In the genomic region with DNA sequence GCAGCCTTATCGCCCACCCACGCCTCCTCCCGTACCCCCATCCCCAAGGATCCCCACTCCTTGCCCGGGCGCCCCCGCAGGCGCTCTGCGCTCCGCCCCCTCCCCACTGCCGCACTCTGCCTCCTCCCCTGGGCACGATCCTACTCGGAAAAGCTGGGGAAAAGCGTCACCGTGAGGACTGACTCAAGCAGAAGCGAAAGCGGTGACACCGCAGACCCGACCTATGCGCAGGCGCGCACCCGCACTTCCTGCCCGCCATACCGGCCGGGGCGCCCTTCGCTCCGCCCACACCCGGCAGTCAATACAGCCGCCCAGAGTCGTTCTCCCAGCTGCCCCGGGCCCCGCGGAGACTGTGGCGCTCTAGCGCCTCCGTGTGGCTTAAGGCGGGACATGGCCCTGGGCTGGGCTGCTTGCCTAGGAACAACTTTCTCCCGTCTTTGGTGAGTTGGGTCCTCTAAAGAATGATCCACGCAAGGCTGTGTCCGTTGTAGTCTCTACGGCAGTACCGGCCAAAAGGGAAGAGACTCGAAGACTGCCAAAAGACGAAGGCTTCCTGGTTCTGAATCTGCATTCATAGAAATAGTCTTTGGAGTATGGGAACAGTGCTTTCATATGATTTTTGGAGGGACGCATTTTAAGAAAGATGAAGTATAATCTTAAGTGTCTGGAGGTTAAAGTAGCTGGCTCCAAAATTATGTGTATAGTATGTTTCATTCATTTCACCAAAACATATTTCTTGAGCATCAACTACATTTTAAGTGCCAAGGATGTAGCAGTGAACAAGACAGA, we compare ENCODE assay signal across 8 cellular contexts. TPM values are rescaled to one million over a fixed set of nuclear protein-coding genes. Genes with fewer than 3 reads are reported as not detected.
DNase-seq lines count a peak whose midpoint lies in the region; ATAC-seq and TF ChIP-seq lines count a peak whose summit lies in the region.

Gene OMA1, minus strand, starts transcription at position 207 of the 789 bp plus-strand sequence. CDS start 7,432 bp downstream, outside the sequence.

- H3K36me3 Mint-ChIP-seq in GM23338 (ENCODE audit: low read depth): no peaks in the 10 kb centered on the region; the same call in 2 of the 3 replicates
- H3K36me3 Mint-ChIP-seq in activated T-helper 2 cell treated with anti-CD3 and anti-CD28 coated beads, Interferon-gamma antibody, Interleukin-2, Interleukin-4, amounts not matched to agents 10 μg/mL and 5 μg/mL and 100 μg/mL, durations not matched to agents 14 hours and 24 hours and 36 hours (ENCODE audit: low read depth): no peaks in the 10 kb centered on the region
- H3K36me3 Mint-ChIP-seq in natural killer cell treated with Interleukin-12 subunit alpha and Interleukin-12 subunit beta and Interleukin-15 and Interleukin-18, amount 100 ng/mL, for 72 hours: no peaks in the 10 kb centered on the region
- H3K36me3 Mint-ChIP-seq in stimulated activated naive CD8-positive, alpha-beta T cell treated with anti-CD3 and anti-CD28 coated beads, Interleukin-15, Interleukin-2, amounts not matched to agents 100 ng/mL and 50 ng/mL, for 24 hours (ENCODE audit: low read depth): no peaks in the 10 kb centered on the region

- H4K20me1 ChIP-seq in GM23338 (replicated peaks; ENCODE audit: insufficient read depth): no peaks in the 10 kb centered on the region

- peak; percentile 96 for ATAC-seq in GM23338
- peak; percentile 98 for ATAC-seq in natural killer cell treated with Interleukin-12 subunit alpha and Interleukin-12 subunit beta and Interleukin-15 and Interleukin-18, amount 100 ng/mL, for 72 hours

- H2AFZ ChIP-seq in GM23338: peak within 1 kb of the TSS; percentile 95

- TF ChIP-seq CTCF in GM23338 (conservative IDR thresholded peaks at IDR 0.05; ENCODE audit: low read depth in 2 of 2): peak; percentile 88 to 89
- peak; percentile 98 for TF ChIP-seq CTCF in LNCAP (IDR thresholded peaks at IDR 0.05)
- peak; percentile 92 for TF ChIP-seq CTCF in RWPE1 (conservative IDR thresholded peaks at IDR 0.05; ENCODE audit: low read depth)
- TF ChIP-seq CTCF in fibroblast of mammary gland (conservative IDR thresholded peaks at IDR 0.05; ENCODE audit: control insufficient read depth, insufficient read depth, low read depth, low read length): peak; percentile 86

- H3K9me3 Mint-ChIP-seq in GM23338: no peaks in the 10 kb centered on the region
- no peaks in the 10 kb centered on the region for H3K9me3 Mint-ChIP-seq in activated T-helper 2 cell treated with anti-CD3 and anti-CD28 coated beads, Interferon-gamma antibody, Interleukin-2, Interleukin-4, amounts not matched to agents 10 μg/mL and 5 μg/mL and 100 μg/mL, durations not matched to agents 14 hours and 24 hours and 36 hours
- H3K9me3 Mint-ChIP-seq in natural killer cell treated with Interleukin-12 subunit alpha and Interleukin-12 subunit beta and Interleukin-15 and Interleukin-18, amount 100 ng/mL, for 72 hours: no peaks in the 10 kb centered on the region
- no peaks in the 10 kb centered on the region for H3K9me3 Mint-ChIP-seq in stimulated activated naive CD8-positive, alpha-beta T cell treated with anti-CD3 and anti-CD28 coated beads, Interleukin-15, Interleukin-2, amounts not matched to agents 100 ng/mL and 50 ng/mL, for 24 hours

- peak within 1 kb of the TSS; percentile 92 for H3K27ac Mint-ChIP-seq in GM23338
- peak within 1 kb of the TSS; percentile 96 for H3K27ac Mint-ChIP-seq in activated T-helper 2 cell treated with anti-CD3 and anti-CD28 coated beads, Interferon-gamma antibody, Interleukin-2, Interleukin-4, amounts not matched to agents 10 μg/mL and 5 μg/mL and 100 μg/mL, durations not matched to agents 14 hours and 24 hours and 36 hours
- H3K27ac Mint-ChIP-seq in natural killer cell treated with Interleukin-12 subunit alpha and Interleukin-12 subunit beta and Interleukin-15 and Interleukin-18, amount 100 ng/mL, for 72 hours: peak within 1 kb of the TSS; percentile 91 to 93
- peak within 1 kb of the TSS; percentile 95 for H3K27ac Mint-ChIP-seq in stimulated activated naive CD8-positive, alpha-beta T cell treated with anti-CD3 and anti-CD28 coated beads, Interleukin-15, Interleukin-2, amounts not matched to agents 100 ng/mL and 50 ng/mL, for 24 hours

- peak within 1 kb of the TSS; percentile 88 for H3K4me3 ChIP-seq in GM23338
- H3K4me3 ChIP-seq in fibroblast of mammary gland (ENCODE audit: control insufficient read depth, low read depth, low read length): peak within 1 kb of the TSS; percentile 58

- no peaks in the 10 kb centered on the region for H3F3A ChIP-seq in GM23338 (replicated peaks; ENCODE audit: low read depth)

- peaks cover 7% of the 10 kb centered on the region for H3K27me3 Mint-ChIP-seq in GM23338 (ENCODE audit: insufficient read depth, low read depth, poor library complexity)
- peaks cover 17% of the 10 kb centered on the region for H3K27me3 Mint-ChIP-seq in activated T-helper 2 cell treated with anti-CD3 and anti-CD28 coated beads, Interferon-gamma antibody, Interleukin-2, Interleukin-4, amounts not matched to agents 10 μg/mL and 5 μg/mL and 100 μg/mL, durations not matched to agents 14 hours and 24 hours and 36 hours (ENCODE audit: low read depth)
- H3K27me3 Mint-ChIP-seq in natural killer cell treated with Interleukin-12 subunit alpha and Interleukin-12 subunit beta and Interleukin-15 and Interleukin-18, amount 100 ng/mL, for 72 hours: peaks cover 18 to 19% of the 10 kb centered on the region in 2 donors
- H3K27me3 Mint-ChIP-seq in stimulated activated naive CD8-positive, alpha-beta T cell treated with anti-CD3 and anti-CD28 coated beads, Interleukin-15, Interleukin-2, amounts not matched to agents 100 ng/mL and 50 ng/mL, for 24 hours: no peaks in the 10 kb centered on the region

- no peaks in the 10 kb centered on the region for H3K79me2 ChIP-seq in GM23338 (replicated peaks; ENCODE audit: insufficient read depth)

- POLR2A ChIA-PET in RWPE1 (lab: Yijun Ruan, JAX; ENCODE audit: low non-redundant PET): interaction anchor here (0.5 to 0.9 kb wide), 3 partner anchors 11 to 29 kb away, joined by 3 read pairs; no protein-coding TSS in a partner anchor

- H3K9me2 ChIP-seq in GM23338 (ENCODE audit: insufficient read depth): no peaks in the 10 kb centered on the region

- H3K4me3 Mint-ChIP-seq in GM23338: peak within 1 kb of the TSS; percentile 89
- H3K4me3 Mint-ChIP-seq in activated T-helper 2 cell treated with anti-CD3 and anti-CD28 coated beads, Interferon-gamma antibody, Interleukin-2, Interleukin-4, amounts not matched to agents 10 μg/mL and 5 μg/mL and 100 μg/mL, durations not matched to agents 14 hours and 24 hours and 36 hours (ENCODE audit: low read depth): peak within 1 kb of the TSS; percentile 89
- H3K4me3 Mint-ChIP-seq in natural killer cell treated with Interleukin-12 subunit alpha and Interleukin-12 subunit beta and Interleukin-15 and Interleukin-18, amount 100 ng/mL, for 72 hours: peak within 1 kb of the TSS; percentile 93
- H3K4me3 Mint-ChIP-seq in stimulated activated naive CD8-positive, alpha-beta T cell treated with anti-CD3 and anti-CD28 coated beads, Interleukin-15, Interleukin-2, amounts not matched to agents 100 ng/mL and 50 ng/mL, for 24 hours: peak within 1 kb of the TSS; percentile 93

- H3K36me3 ChIP-seq in GM23338 (ENCODE audit: insufficient read depth): no peaks in the 10 kb centered on the region

- CTCF ChIA-PET in RWPE1 (lab: Yijun Ruan, JAX): interaction anchor here (0.6 to 1.6 kb wide), 11 partner anchors 10 to 1222 kb away, joined by 3 to 8 read pairs (median 4); no protein-coding TSS in a partner anchor

- H3K4me1 Mint-ChIP-seq in GM23338: peaks cover 17% of the 10 kb centered on the region
- peaks cover 21% of the 10 kb centered on the region for H3K4me1 Mint-ChIP-seq in activated T-helper 2 cell treated with anti-CD3 and anti-CD28 coated beads, Interferon-gamma antibody, Interleukin-2, Interleukin-4, amounts not matched to agents 10 μg/mL and 5 μg/mL and 100 μg/mL, durations not matched to agents 14 hours and 24 hours and 36 hours (ENCODE audit: low read depth)
- H3K4me1 Mint-ChIP-seq in natural killer cell treated with Interleukin-12 subunit alpha and Interleukin-12 subunit beta and Interleukin-15 and Interleukin-18, amount 100 ng/mL, for 72 hours (ENCODE audit: low read depth in 2 of 2): peaks cover 19 to 25% of the 10 kb centered on the region in 2 donors
- peaks cover 33% of the 10 kb centered on the region for H3K4me1 Mint-ChIP-seq in stimulated activated naive CD8-positive, alpha-beta T cell treated with anti-CD3 and anti-CD28 coated beads, Interleukin-15, Interleukin-2, amounts not matched to agents 100 ng/mL and 50 ng/mL, for 24 hours (ENCODE audit: low read depth)

- H3K27ac ChIP-seq in GM23338 (ENCODE audit: low read depth) (peak within 1 kb of the TSS; percentile 84), RWPE1 (peak within 1 kb of the TSS; percentile 97)

- DNase-seq in EL: peak; percentile 96
- DNase-seq in GM23338 (ENCODE audit: low spot score): peak; percentile 97
- DNase-seq in RWPE1 (ENCODE audit: low spot score): peak; percentile 91
- DNase-seq in activated T-helper 2 cell treated with anti-CD3 and anti-CD28 coated beads, Interferon-gamma antibody, Interleukin-2, Interleukin-4, amounts not matched to agents 10 μg/mL and 5 μg/mL and 100 μg/mL, durations not matched to agents 14 hours and 24 hours and 36 hours (ENCODE audit: low spot score): peak; percentile 97
- peak; percentile 97 for DNase-seq in fibroblast of mammary gland (ENCODE audit: low read depth)
- DNase-seq in natural killer cell treated with Interleukin-12 subunit alpha and Interleukin-12 subunit beta and Interleukin-15 and Interleukin-18, amount 100 ng/mL, for 72 hours (ENCODE audit: low spot score): peak; percentile 99

- H3K27me3 ChIP-seq in GM23338 (ENCODE audit: insufficient read depth): no peaks in the 10 kb centered on the region

- intact Hi-C loops in activated T-helper 2 cell treated with anti-CD3 and anti-CD28 coated beads, Interferon-gamma antibody, Interleukin-2, Interleukin-4, amounts not matched to agents 10 μg/mL and 5 μg/mL and 100 μg/mL, durations not matched to agents 14 hours and 24 hours and 36 hours (cut with micrococcal nuclease): loop anchor here (1.0 to 2.0 kb wide), 6 partner anchors 22 to 1716 kb away; no protein-coding TSS in a partner anchor

- H3K4me2 ChIP-seq in GM23338: peak within 1 kb of the TSS; percentile 92

- peaks cover 10% of the 10 kb centered on the region for H3K4me1 ChIP-seq in GM23338 (ENCODE audit: insufficient read depth)

TF ChIP-seq in GM23338, 12 proteins besides CTCF, POLR2A, EP300 and RAD21 (continues in another document):
- peak; percentile 82 for TF ChIP-seq POLR2AphosphoS5 (IDR thresholded peaks at IDR 0.05; ENCODE audit: low read depth)

RNA-seq across cellular contexts. Expression of gene OMA1, which starts in this region (rescaled TPM):
- total RNA-seq in GM23338 (2014; rRNA removed; shearing (Covaris generic)): 19.9 and 21.3 TPM in 2 replicates
- polyA plus RNA-seq in GM23338 (2016; fragmentation: Nextera tagmentation; extraction: Ambion mirVana): 29.9 and 33.1 TPM in 2 replicates
- 10.2 and 10.3 TPM in 2 replicates for total RNA-seq in activated T-helper 2 cell treated with anti-CD3 and anti-CD28 coated beads, Interferon-gamma antibody, Interleukin-2, Interleukin-4, amounts not matched to agents 10 μg/mL and 5 μg/mL and 100 μg/mL, durations not matched to agents 14 hours and 24 hours and 36 hours
- total RNA-seq in natural killer cell treated with Interleukin-12 subunit alpha and Interleukin-12 subunit beta and Interleukin-15 and Interleukin-18, amount 100 ng/mL, for 72 hours: 10 to 100 TPM in 1 of 2 donors, 1 to 10 TPM in 1; 8.7 to 25.9 TPM

Comparison
In these comparisons a context has a peak if more than half of its experiments do, and no peak if none do; other contexts are left out.
1. Peak in every context shown above with its lines: DNase-seq, ATAC-seq, H3K4me3 ChIP-seq and H3K27ac ChIP-seq.